In genomic region chr2:47008381-47009280, GRCh38 we compare ENCODE assay signal across 9 cellular contexts.
DNase-seq lines count a peak whose midpoint lies in the region; ATAC-seq and TF ChIP-seq lines count a peak whose summit lies in the region.
"Had no signal": no experiment of that assay in that cellular context is flagged by ENCODE, and none has a peak within 500 bp of the region (broad histone marks: within the 10 kb centered on the region; RNA-seq: fewer than 3 reads in every experiment).

No MANE protein-coding gene starts in this region.

- no peak for TF ChIP-seq CTCF in right lobe of liver (IDR thresholded peaks at IDR 0.05)
- no peak for TF ChIP-seq CTCF in upper lobe of left lung (IDR thresholded peaks at IDR 0.05)

- intact Hi-C loops in right lobe of liver (cut with DNase I) = no loop called here

- H3K4me1 ChIP-seq in right lobe of liver = no peaks in the 10 kb centered on the region
- peaks cover 0 to 14% (median 9%) of the 10 kb centered on the region in 4 donors for H3K4me1 ChIP-seq in upper lobe of left lung

- TF ChIP-seq POLR2A in right lobe of liver (IDR thresholded peaks at IDR 0.05) = no peak
- no peak for TF ChIP-seq POLR2A in upper lobe of left lung (IDR thresholded peaks at IDR 0.05)

- H3K9me3 ChIP-seq in right lobe of liver (no peaks in the 10 kb centered on the region), upper lobe of left lung (no peaks in the 10 kb centered on the region)

- H3K27ac ChIP-seq in right lobe of liver = peak overlapping the region in 2 of 3 donors; percentile 8 to 30
- H3K27ac ChIP-seq in upper lobe of left lung = peak overlapping the region in 3 of 4 donors; percentile 2 to 55 (median 45)
- H3K27ac ChIP-seq: 22Rv1 had no signal

- H3K4me3 ChIP-seq in right lobe of liver (no peak overlapping the region), upper lobe of left lung (no peak overlapping the region)

- TF ChIP-seq EP300 in upper lobe of left lung (IDR thresholded peaks at IDR 0.05) = no peak

- DNase-seq in NCI-H2029 (lab: John Stamatoyannopoulos, UW) = peak; percentile 20
- no peak for DNase-seq in NCI-H2029 treated with DMSO at 0.1 percent for 48 hours (lab: John Stamatoyannopoulos, UW)
- peak; percentile 88 for DNase-seq in cerebellum (ENCODE audit: low spot score)
- no peak for DNase-seq in right lobe of liver
- no peak for DNase-seq in upper lobe of left lung
- DNase-seq in T1000 (lab: John Stamatoyannopoulos, UW) = no peak

- H3K36me3 ChIP-seq in right lobe of liver (peaks cover 0 to 11% (median 0%) of the 10 kb centered on the region in 4 donors), upper lobe of left lung (peaks cover 18 to 54% (median 35%) of the 10 kb centered on the region in 4 donors)

- peak; percentile 8 to 53 (median 37) for ATAC-seq in right lobe of liver
- peak; percentile 31 to 62 for ATAC-seq in upper lobe of left lung (ENCODE audit: low FRiP score in 2 of 2)
- no peak for ATAC-seq in HG03135 (IDR thresholded peaks at IDR 0.05; ENCODE audit: unreplicated experiment)
- no peak for ATAC-seq in GM18498 (IDR thresholded peaks at IDR 0.05; ENCODE audit: unreplicated experiment)

- WGBS in right lobe of liver (ENCODE audit: insufficient coverage, low coverage, low lambda C conversion rate, missing lambda C conversion rate) = 56% methylated on average over 5 of the region's 14 CpGs
- 68 to 71% methylated on average over 10 to 14 of the region's 14 CpGs for WGBS in upper lobe of left lung, 2 donors

- no peaks in the 10 kb centered on the region for H3K27me3 ChIP-seq in right lobe of liver
- H3K27me3 ChIP-seq in upper lobe of left lung = no peaks in the 10 kb centered on the region

Comparison
In these comparisons a context has a peak if more than half of its experiments do, and no peak if none do; other contexts are left out.
1. DNase-seq: peak in NCI-H2029 (single experiment) and cerebellum (single experiment); none in NCI-H2029 treated with DMSO at 0.1 percent for 48 hours (single experiment), right lobe of liver (0 of 3), upper lobe of left lung (0 of 2) and T1000 (single experiment).
2. ATAC-seq: peak in right lobe of liver (4 of 4) and upper lobe of left lung (2 of 2); none in HG03135 (single experiment) and GM18498 (single experiment).